ENCODE assay signal across 35 cellular contexts in the genomic region with DNA sequence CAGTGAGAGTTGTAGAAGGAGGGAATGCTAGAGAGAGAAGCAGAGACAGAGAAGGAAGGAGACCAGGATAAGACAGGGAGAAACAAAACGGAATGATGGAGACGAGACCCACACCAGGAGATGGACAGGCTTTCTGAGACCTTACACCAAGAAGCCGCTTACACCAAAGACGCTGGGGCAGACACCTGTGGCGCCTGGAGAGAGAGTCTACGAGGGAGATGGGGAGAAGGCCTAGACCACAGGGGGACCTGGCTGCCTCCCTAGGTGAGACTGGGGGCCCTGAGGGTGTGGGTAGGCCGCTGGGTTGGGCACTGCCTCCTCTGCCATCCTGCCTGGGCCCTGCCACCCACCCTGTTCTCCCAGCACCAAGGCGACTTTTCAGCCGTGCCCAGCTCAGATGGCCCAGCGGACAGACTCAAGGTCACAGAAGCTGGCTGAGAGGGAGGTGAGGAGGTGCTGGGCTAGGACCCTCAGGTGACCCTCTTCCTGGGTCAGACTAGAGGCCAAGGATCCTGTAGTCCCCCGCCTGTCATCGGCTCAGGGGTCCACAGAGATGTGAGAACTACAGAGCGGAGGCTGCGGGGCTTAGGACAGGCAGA. TPM values are rescaled to one million over a fixed set of nuclear protein-coding genes. Genes with fewer than 3 reads are reported as not detected.
"Had no signal": no experiment of that assay in that cellular context is flagged by ENCODE, and none has a peak within 500 bp of the region (broad histone marks: within the 10 kb centered on the region; RNA-seq: fewer than 3 reads in every experiment).

No MANE protein-coding gene starts in this region.

- ATAC-seq: activated CD8-positive, alpha-beta T cell treated with anti-CD3 and anti-CD28 coated beads for 36 hours; activated naive CD8-positive, alpha-beta T cell treated with anti-CD3 and anti-CD28 coated beads, Interleukin-2, amount 50 U/mL, for 24 hours; activated T-cell treated with anti-CD3 and anti-CD28 coated beads, Interleukin-2, amount 50 U/mL, for 4 hours; activated T-cell treated with anti-CD3 and anti-CD28 coated beads, Interleukin-2, amount 50 U/mL, for 72 hours; activated T-helper 17 cell treated with anti-CD3 and anti-CD28 coated beads, Interleukin-2, amount 50 U/mL, for 72 hours had no signal

- H3K36me3 ChIP-seq: ascending aorta, cardiac muscle cell had no signal

- H3K27me3 ChIP-seq: ascending aorta, cardiac muscle cell had no signal

- FAIRE-seq: bronchial epithelial cell, TTC549 had no signal

- DNase-seq: activated B cell treated with CpG ODN at 0.5 μM for 24 hours; activated CD4-positive, alpha-beta memory T cell treated with anti-CD3 and anti-CD28 coated beads for 36 hours; activated CD4-positive, alpha-beta T cell treated with anti-CD3 and anti-CD28 coated beads for 48 hours; activated CD4-positive, alpha-beta T cell treated with anti-CD3 and anti-CD28 coated beads, Interleukin-2, amount 50 U/mL, for 1 hour; activated CD4-positive, alpha-beta T cell treated with anti-CD3 and anti-CD28 coated beads, Interleukin-2, amount 50 U/mL, for 4 hours; activated CD4-positive, CD25-positive, alpha-beta regulatory T cell treated with anti-CD3 and anti-CD28 coated beads, Interleukin-2, amount 50 U/mL, for 72 hours; activated CD8-positive, alpha-beta memory T cell treated with anti-CD3 and anti-CD28 coated beads, Interleukin-2, amount 50 U/mL, for 4 hours; activated CD8-positive, alpha-beta T cell treated with anti-CD3 and anti-CD28 coated beads for 36 hours; activated effector memory CD4-positive, alpha-beta T cell treated with anti-CD3 and anti-CD28 coated beads, Interleukin-2, amount 50 U/mL, for 16 hours; activated gamma-delta T cell treated with Interleukin-2 at 50 U/mL for 16 hours; activated naive CD4-positive, alpha-beta T cell; activated naive CD4-positive, alpha-beta T cell treated with anti-CD3 and anti-CD28 coated beads for 36 hours; activated naive CD4-positive, alpha-beta T cell treated with anti-CD3 and anti-CD28 coated beads, Interleukin-2, amount 50 U/mL, for 16 hours; activated naive CD8-positive, alpha-beta T cell treated with anti-CD3 and anti-CD28 coated beads, Interleukin-2, amount 10 ng/mL, durations not matched to agents 7 days and 5 days; activated naive CD8-positive, alpha-beta T cell treated with anti-CD3 and anti-CD28 coated beads, Interleukin-2, amount 50 U/mL, for 24 hours; activated T-cell treated with anti-CD3 and anti-CD28 coated beads for 4 hours; activated T-cell treated with anti-CD3 and anti-CD28 coated beads, Interleukin-2, amount 50 U/mL, for 1 hour; activated T-cell treated with anti-CD3 and anti-CD28 coated beads, Interleukin-2, amount 50 U/mL, for 4 hours; activated T-cell treated with anti-CD3 and anti-CD28 coated beads, Interleukin-2, amount 50 U/mL, for 72 hours; amygdala; anterior cingulate cortex; caudate nucleus; cerebellar nuclear complex; SW 1271; T-helper 1 cell; T-helper 2 cell; T-helper 9 cell had no signal

- H3K4me3 ChIP-seq: ascending aorta, cardiac muscle cell had no signal

- H3K27ac ChIP-seq: ascending aorta, cardiac muscle cell, VCaP had no signal

- H3K9me3 ChIP-seq: ascending aorta had no signal

RNA-seq across cellular contexts. Expression of a gene that starts 5.0 kb away (rescaled TPM):
- total RNA-seq: activated CD8-positive, alpha-beta memory T cell treated with anti-CD3 and anti-CD28 coated beads for 36 hours; activated T-helper 1 cell treated with anti-CD3 and anti-CD28 coated beads, Interleukin-12 subunit alpha, Interleukin-12 subunit beta, Interleukin-2, Interleukin-4 antibody, amounts not matched to agents 30 ng/mL and 10 ng/mL and 1 ng/mL, durations not matched to agents 14 hours and 24 hours and 36 hours; bronchial epithelial cell had no signal

RNA-seq across cellular contexts. Expression of a gene that starts 9.8 kb away (rescaled TPM):
- total RNA-seq: activated naive CD8-positive, alpha-beta T cell treated with anti-CD3 and anti-CD28 coated beads, Interleukin-2, amount 10 ng/mL, durations not matched to agents 7 days and 5 days had no signal

RNA-seq across cellular contexts. Expression of a gene that starts 11.7 kb away (rescaled TPM):
- total RNA-seq: activated B cell treated with CpG ODN at 0.5 μM for 24 hours; activated CD8-positive, alpha-beta memory T cell treated with anti-CD3 and anti-CD28 coated beads for 36 hours; activated naive CD4-positive, alpha-beta T cell treated with anti-CD3 and anti-CD28 coated beads for 36 hours; activated T-helper 1 cell treated with anti-CD3 and anti-CD28 coated beads, Interleukin-12 subunit alpha, Interleukin-12 subunit beta, Interleukin-2, Interleukin-4 antibody, amounts not matched to agents 30 ng/mL and 10 ng/mL and 1 ng/mL, durations not matched to agents 14 hours and 24 hours and 36 hours had no signal

RNA-seq across cellular contexts. Expression of a gene that starts 29.5 kb away (rescaled TPM):
- total RNA-seq: activated CD8-positive, alpha-beta memory T cell treated with anti-CD3 and anti-CD28 coated beads for 36 hours; activated CD8-positive, alpha-beta T cell treated with anti-CD3 and anti-CD28 coated beads for 36 hours; activated T-helper 1 cell treated with anti-CD3 and anti-CD28 coated beads, Interleukin-12 subunit alpha, Interleukin-12 subunit beta, Interleukin-2, Interleukin-4 antibody, amounts not matched to agents 30 ng/mL and 10 ng/mL and 1 ng/mL, durations not matched to agents 14 hours and 24 hours and 36 hours had no signal
